Comparison of ENCODE assay signal across 8 cellular contexts in genomic region chr6:35804996-35805736, GRCh38. TPM values are rescaled to one million over a fixed set of nuclear protein-coding genes. Genes with fewer than 3 reads are reported as not detected.
DNase-seq lines count a peak whose midpoint lies in the region; ATAC-seq, FAIRE-seq and TF ChIP-seq lines count a peak whose summit lies in the region.

LHFPL5 (plus strand) TSS chr6:35805352; CDS start chr6:35805671, 319 bp downstream.

- H3K36me3 Mint-ChIP-seq in activated CD4-positive, alpha-beta T cell treated with anti-CD3 and anti-CD28 coated beads, Interleukin-2, amount 10 ng/mL, durations not matched to agents 7 days and 5 days (ENCODE audit: low read depth): no peaks in the 10 kb centered on the region
- H3K36me3 Mint-ChIP-seq in naive thymus-derived CD8-positive, alpha-beta T cell: peaks cover 0 to 5% (median 0%) of the 10 kb centered on the region in 3 donors
- no peaks in the 10 kb centered on the region for H3K36me3 Mint-ChIP-seq in HFFc6 (ENCODE audit: low read depth)

- no peak within 1 kb of the TSS for H3K27ac Mint-ChIP-seq in activated CD4-positive, alpha-beta T cell treated with anti-CD3 and anti-CD28 coated beads, Interleukin-2, amount 10 ng/mL, durations not matched to agents 7 days and 5 days
- H3K27ac Mint-ChIP-seq in naive thymus-derived CD8-positive, alpha-beta T cell: no peak within 1 kb of the TSS
- H3K27ac Mint-ChIP-seq in HFFc6: no peak within 1 kb of the TSS

- H2BK20ac ChIP-seq in H1 (ENCODE audit: low read length): no peak within 1 kb of the TSS

- H3K27me3 ChIP-seq in H1 (replicated peaks in 1 of 4; ENCODE audit: control insufficient read depth in 3 of 4, extremely low read depth in 1 of 4, insufficient read depth in 3 of 4, low read length in 3 of 4): no peaks in the 10 kb centered on the region; a peak in 1 of 7 replicates

- H2BK12ac ChIP-seq in H1 (ENCODE audit: low read depth, low read length): no peak within 1 kb of the TSS

- H3K56ac ChIP-seq in H1 (replicated peaks; ENCODE audit: insufficient read length, low read depth, low read length): no peak within 1 kb of the TSS

- H3K9me3 ChIP-seq in H1 (ENCODE audit: insufficient read depth in 2 of 2, low read depth in 1 of 2, low read length in 1 of 2): no peaks in the 10 kb centered on the region

- H2AK5ac ChIP-seq in H1 (ENCODE audit: low read depth, low read length): no peak within 1 kb of the TSS

- peak within 1 kb of the TSS in 1 of 4 experiments; percentile 44; a peak in 1 of 7 replicates for H3K9ac ChIP-seq in H1 (replicated peaks in 1 of 4; ENCODE audit: extremely low read depth in 1 of 4, low read depth in 3 of 4, low read length in 3 of 4)

- ATAC-seq in naive thymus-derived CD8-positive, alpha-beta T cell: peak; percentile 69 to 83
- no peak for ATAC-seq in GM18868 (IDR thresholded peaks at IDR 0.05; ENCODE audit: unreplicated experiment)

- CTCF ChIA-PET in activated CD4-positive, alpha-beta T cell treated with anti-CD3 and anti-CD28 coated beads, Interleukin-2, amount 10 ng/mL, durations not matched to agents 7 days and 5 days (lab: Charles Lee): interaction anchor here (0.5 kb wide), 1 partner anchor 523 kb away, joined by 3 read pairs; no protein-coding TSS in a partner anchor
- CTCF ChIA-PET in H1 (lab: Charles Lee; ENCODE audit: partially characterized antibody): interaction anchor here (1.2 kb wide), 1 partner anchor 150 kb away, joined by 3 read pairs; no protein-coding TSS in a partner anchor

- H3K4me3 Mint-ChIP-seq in activated CD4-positive, alpha-beta T cell treated with anti-CD3 and anti-CD28 coated beads, Interleukin-2, amount 10 ng/mL, durations not matched to agents 7 days and 5 days: no peak within 1 kb of the TSS
- H3K4me3 Mint-ChIP-seq in naive thymus-derived CD8-positive, alpha-beta T cell: peak within 1 kb of the TSS in 3 of 10 donors; percentile 20 to 54 (median 43)
- no peak within 1 kb of the TSS for H3K4me3 Mint-ChIP-seq in HFFc6

- peak within 1 kb of the TSS; percentile 30 for H4K91ac ChIP-seq in H1 (replicated peaks; ENCODE audit: insufficient read length, low read length)

- peaks cover 4% of the 10 kb centered on the region for H3K4me1 Mint-ChIP-seq in activated CD4-positive, alpha-beta T cell treated with anti-CD3 and anti-CD28 coated beads, Interleukin-2, amount 10 ng/mL, durations not matched to agents 7 days and 5 days
- peaks cover 2 to 6% (median 2%) of the 10 kb centered on the region in 4 donors for H3K4me1 Mint-ChIP-seq in naive thymus-derived CD8-positive, alpha-beta T cell
- no peaks in the 10 kb centered on the region for H3K4me1 Mint-ChIP-seq in HFFc6 (ENCODE audit: low read depth)

- TF ChIP-seq POLR2A in GM12891 (IDR thresholded peaks at IDR 0.05; ENCODE audit: low read depth, low read length): no peak
- no peak for TF ChIP-seq POLR2A in H1 (IDR thresholded peaks at IDR 0.05; ENCODE audit: control extremely low read depth in 1 of 2, low read depth in 2 of 2, low read length in 2 of 2)

- peak; percentile 82 for DNase-seq in GM12891 (ENCODE audit: insufficient read length, low spot score)
- DNase-seq in NCI-H1694 treated with DMSO at 0.1 percent for 48 hours (lab: John Stamatoyannopoulos, UW): peak; percentile 11
- peak; percentile 64 for DNase-seq in activated CD4-positive, alpha-beta T cell treated with anti-CD3 and anti-CD28 coated beads, Interleukin-2, amount 10 ng/mL, durations not matched to agents 7 days and 5 days
- DNase-seq in H1 (ENCODE audit: low read depth in 1 of 2, low spot score in 2 of 2): peak; percentile 19 to 96
- peak in 8 of 10 donors; percentile 20 to 59 (median 50) for DNase-seq in naive thymus-derived CD8-positive, alpha-beta T cell
- no peak for DNase-seq in HFFc6
- no peak for DNase-seq in cerebellar nuclear complex (lab: John Stamatoyannopoulos, UW)

- no peak within 1 kb of the TSS for H2BK15ac ChIP-seq in H1 (ENCODE audit: low read length)

- H3K4me1 ChIP-seq in H1 (replicated peaks in 1 of 4; ENCODE audit: control insufficient read depth in 3 of 4, insufficient read depth in 4 of 4, low read length in 3 of 4): peaks cover 0 to 7% (median 2%) of the 10 kb centered on the region in 4 experiments; a peak in 3 of 7 replicates

- POLR2A ChIA-PET in activated CD4-positive, alpha-beta T cell treated with anti-CD3 and anti-CD28 coated beads, Interleukin-2, amount 10 ng/mL, durations not matched to agents 7 days and 5 days (lab: Charles Lee): no interaction called here
- POLR2A ChIA-PET in H1 (lab: Charles Lee; ENCODE audit: partially characterized antibody): interaction anchor here (1.0 kb wide), 1 partner anchor 116 kb away, joined by 3 read pairs; the partner anchor contains the start of gene SRPK1
- POLR2A ChIA-PET in naive thymus-derived CD8-positive, alpha-beta T cell (lab: Charles Lee): no interaction called here

- H2BK120ac ChIP-seq in H1 (replicated peaks; ENCODE audit: low read depth, low read length): no peak within 1 kb of the TSS

- FAIRE-seq in GM12891 (lab: Jason Lieb, UNC): no peak
- FAIRE-seq in H1 (lab: Jason Lieb, UNC): no peak

- H3K9me3 Mint-ChIP-seq in activated CD4-positive, alpha-beta T cell treated with anti-CD3 and anti-CD28 coated beads, Interleukin-2, amount 10 ng/mL, durations not matched to agents 7 days and 5 days: no peaks in the 10 kb centered on the region
- peaks cover 0 to 2% (median 0%) of the 10 kb centered on the region in 9 donors for H3K9me3 Mint-ChIP-seq in naive thymus-derived CD8-positive, alpha-beta T cell
- no peaks in the 10 kb centered on the region for H3K9me3 Mint-ChIP-seq in HFFc6

- TF ChIP-seq RAD21 in H1 (IDR thresholded peaks at IDR 0.05 in 1 of 2, conservative IDR thresholded peaks at IDR 0.05 in 1 of 2; ENCODE audit: low read depth in 2 of 2, low read length in 2 of 2): peak in 1 of 2 experiments; percentile 18; a peak in 1 of 4 replicates

- H3K79me1 ChIP-seq in H1 (ENCODE audit: low read depth, low read length): no peaks in the 10 kb centered on the region

- H4K8ac ChIP-seq in H1 (ENCODE audit: extremely low read depth, insufficient read depth, low read length): peak within 1 kb of the TSS; percentile 69; the same call in 1 of the 2 replicates

- WGBS in H1 (ENCODE audit: extremely low coverage in 1 of 2, insufficient coverage in 1 of 2, insufficient read length in 1 of 2, insufficient replicate concordance in 2 of 2, low coverage in 1 of 2, low lambda C conversion rate in 2 of 2, missing lambda C conversion rate in 1 of 2), 2 experiments: 37% methylated on average over 17 of the region's 40 CpGs; no CpG with 5 or more reads in 1 of the 2 experiments

- H3K27me3 Mint-ChIP-seq in activated CD4-positive, alpha-beta T cell treated with anti-CD3 and anti-CD28 coated beads, Interleukin-2, amount 10 ng/mL, durations not matched to agents 7 days and 5 days: peaks cover 5% of the 10 kb centered on the region
- peaks cover 16 to 46% (median 23%) of the 10 kb centered on the region in 5 donors for H3K27me3 Mint-ChIP-seq in naive thymus-derived CD8-positive, alpha-beta T cell
- H3K27me3 Mint-ChIP-seq in HFFc6 (ENCODE audit: insufficient read depth): peaks cover 13% of the 10 kb centered on the region

- no peak for TF ChIP-seq EP300 in H1 (IDR thresholded peaks at IDR 0.05; ENCODE audit: borderline replicate concordance in 1 of 2, low read depth in 2 of 2, low read length in 2 of 2)

- H2BK5ac ChIP-seq in H1 (ENCODE audit: low read depth, low read length): no peak within 1 kb of the TSS

- H4K20me1 ChIP-seq in H1 (replicated peaks in 1 of 2; ENCODE audit: control insufficient read depth in 1 of 2, insufficient read depth in 2 of 2, low read length in 2 of 2): no peaks in the 10 kb centered on the region

- peaks cover 2% of the 10 kb centered on the region; the same call in 1 of the 2 replicates for H3K23me2 ChIP-seq in H1 (ENCODE audit: low read depth, low read length)

- peak within 1 kb of the TSS; percentile 61 to 69 (median 63) for H3K4me3 ChIP-seq in H1 (ENCODE audit: extremely low read depth in 1 of 4, insufficient read depth in 2 of 4, low read depth in 3 of 4, low read length in 4 of 4)

- H3K79me2 ChIP-seq in H1 (ENCODE audit: control insufficient read depth in 1 of 2, insufficient read depth in 2 of 2, low read length in 2 of 2): no peaks in the 10 kb centered on the region

- no peak within 1 kb of the TSS for H4K5ac ChIP-seq in H1 (ENCODE audit: insufficient read length, low read depth, low read length)

- no peak within 1 kb of the TSS for H3K14ac ChIP-seq in H1 (ENCODE audit: insufficient read length)

- no peak within 1 kb of the TSS for H3K27ac ChIP-seq in H1 (ENCODE audit: low read depth, low read length)

- H2AFZ ChIP-seq in H1 (ENCODE audit: low read length): 0 out of 2 replicates have a peak within 1 kb of the TSS, but pooled peaks have one; percentile 96

- H3K18ac ChIP-seq in H1 (ENCODE audit: extremely low read depth, low read length): no peak within 1 kb of the TSS; the same call in 1 of the 2 replicates

- no peak within 1 kb of the TSS for H3K23ac ChIP-seq in H1 (ENCODE audit: insufficient read length)

- H3K4ac ChIP-seq in H1 (replicated peaks; ENCODE audit: insufficient read length, low read depth, low read length): no peak within 1 kb of the TSS

- TF ChIP-seq CTCF in H1 (IDR thresholded peaks at IDR 0.05; ENCODE audit: control extremely low read depth in 1 of 3, insufficient read depth in 1 of 3, low read depth in 1 of 3, low read length in 3 of 3) (no peak), HFFc6 (IDR thresholded peaks at IDR 0.05) (no peak)

- peak within 1 kb of the TSS; percentile 70 to 86 for H3K4me2 ChIP-seq in H1 (ENCODE audit: insufficient read depth in 1 of 2, low read depth in 2 of 2, low read length in 2 of 2)

- H3K36me3 ChIP-seq in H1 (ENCODE audit: control insufficient read depth in 2 of 4, insufficient read depth in 4 of 4, low read length in 3 of 4): no peaks in the 10 kb centered on the region

TF ChIP-seq in GM12891, 5 proteins besides CTCF, POLR2A, EP300 and RAD21 (continues in another document):
- no peak for TF ChIP-seq SPI1 (IDR thresholded peaks at IDR 0.05; ENCODE audit: low read depth, low read length)

RNA-seq across cellular contexts. Expression of gene LHFPL5, which starts in this region (rescaled TPM):
- polyA plus RNA-seq in GM12891 (2012; ENCODE audit: low read depth, missing spikeins): not detected
- total RNA-seq in activated CD4-positive, alpha-beta T cell treated with anti-CD3 and anti-CD28 coated beads, Interleukin-2, amount 10 ng/mL, durations not matched to agents 7 days and 5 days: not detected
- total RNA-seq in H1 (2021; fragmentation: NEBNext Ultra II Directional; extraction: Animal tissue kit (Norgen Biotek cat#: 25700)): not detected in 2 replicates
- polyA plus RNA-seq in H1 (2011; rRNA removed): 0.03 TPM in 1 of 2 replicates, not detected in the other
- not detected for polyA plus RNA-seq in H1 (2011; cell fraction: cytosol; rRNA removed)
- not detected for polyA plus RNA-seq in H1 (2011; cell fraction: nucleus; rRNA removed)
- not detected in 4 replicates for polyA plus RNA-seq in H1 (2012, experiment 1 of 2)
- not detected for polyA plus RNA-seq in H1 (2012, experiment 2 of 2)
- not detected for polyA plus RNA-seq in H1 (2013, experiment 1 of 2)
- polyA plus RNA-seq in H1 (2013, experiment 2 of 2): 0.02 TPM
- not detected in 2 replicates for polyA minus RNA-seq in H1 (2011; rRNA and poly(A)+ RNA removed)
- not detected for polyA minus RNA-seq in H1 (2011; cell fraction: cytosol; rRNA and poly(A)+ RNA removed)
- polyA minus RNA-seq in H1 (2011; cell fraction: nucleus; rRNA and poly(A)+ RNA removed): not detected
- total RNA-seq in naive thymus-derived CD8-positive, alpha-beta T cell: not detected
- polyA plus RNA-seq in naive thymus-derived CD8-positive, alpha-beta T cell: not detected
- total RNA-seq in HFFc6 (2021; fragmentation: NEBNext Ultra II Directional; extraction: Animal tissue kit (Norgen Biotek cat#: 25700)): not detected

Comparison
In these comparisons a context has a peak if more than half of its experiments do, and no peak if none do; other contexts are left out.
1. Peak in DNase-seq in activated CD4-positive, alpha-beta T cell treated with anti-CD3 and anti-CD28 coated beads, Interleukin-2, amount 10 ng/mL, durations not matched to agents 7 days and 5 days; RNA of the gene not detected or under 1 TPM.
2. Peak in DNase-seq, H3K4me3 ChIP-seq and H3K4me2 ChIP-seq in H1; RNA of the gene not detected or under 1 TPM.
3. Peak in DNase-seq and ATAC-seq in naive thymus-derived CD8-positive, alpha-beta T cell; RNA of the gene not detected or under 1 TPM.
4. DNase-seq: peak in GM12891 (single experiment) and NCI-H1694 treated with DMSO at 0.1 percent for 48 hours (single experiment); none in HFFc6 (single experiment) and cerebellar nuclear complex (0 of 2).